In the genomic region with DNA sequence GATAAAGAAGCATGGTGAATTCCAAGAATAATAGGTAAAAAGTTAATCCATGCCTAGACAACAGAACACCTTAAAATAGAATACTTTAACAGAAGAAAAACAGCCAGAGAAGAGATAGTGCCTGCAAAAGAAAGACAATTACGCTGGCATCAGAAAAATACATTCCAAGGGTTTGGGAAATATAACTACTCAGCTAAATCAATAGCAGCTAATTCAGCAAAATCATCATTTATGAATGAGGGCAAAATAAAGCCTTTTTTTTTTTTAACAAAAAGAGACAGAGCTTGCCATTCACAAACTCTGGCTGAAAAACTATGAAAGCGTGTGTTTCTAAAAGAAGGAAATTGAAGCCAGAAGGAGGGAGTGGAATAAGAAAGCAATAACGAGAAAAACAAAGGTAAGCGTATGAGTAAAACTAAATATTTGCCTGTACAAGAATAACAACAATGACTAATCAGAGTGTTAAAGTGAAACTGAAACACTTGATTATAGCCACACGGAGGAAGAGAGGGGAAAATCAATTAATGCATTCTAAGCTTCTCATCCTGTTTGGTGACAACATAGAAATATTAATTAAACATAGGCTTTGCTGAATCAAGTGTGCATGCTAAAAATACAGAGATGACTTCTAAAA, we compare ENCODE assay signal across 8 cellular contexts.
A peak's percentile ranks its signal among the peaks of the same experiment; 100 is the strongest.
DNase-seq lines count a peak whose midpoint lies in the region; ATAC-seq and TF ChIP-seq lines count a peak whose summit lies in the region.

No MANE protein-coding gene starts in this region.

- ATAC-seq in GM18498 (IDR thresholded peaks at IDR 0.05; ENCODE audit: unreplicated experiment): peak; percentile 73
- ATAC-seq in HG02610 (IDR thresholded peaks at IDR 0.05; ENCODE audit: unreplicated experiment): peak; percentile 83

- peak overlapping the region; percentile 28; the same call in 1 of the 2 replicates for H3K27ac ChIP-seq in PC-9

- H3K4me3 ChIP-seq in PC-9: peak overlapping the region; percentile 54; the same call in 1 of the 2 replicates

- no peaks in the 10 kb centered on the region for H3K27me3 ChIP-seq in PC-9 (ENCODE audit: insufficient read depth, low read depth)

- H3K4me2 ChIP-seq in PC-9: peak overlapping the region; percentile 79

- CTCF ChIA-PET in PC-9 (lab: Charles Lee): no interaction called here

- intact Hi-C loops in PC-9 (cut with micrococcal nuclease; ENCODE audit: unreplicated experiment): no loop called here

- peak in 1 of 2 experiments; percentile 65 for DNase-seq in PC-9
- DNase-seq in kidney tubule cell (ENCODE audit: low spot score): peak; percentile 9
- no peak for DNase-seq in midbrain (lab: John Stamatoyannopoulos, UW)
- no peak for DNase-seq in NCI-H2107 treated with DMSO at 0.1 percent for 48 hours (lab: John Stamatoyannopoulos, UW; ENCODE audit: unreplicated experiment)
- DNase-seq in NCI-H2196 treated with DMSO at 0.1 percent for 48 hours (lab: John Stamatoyannopoulos, UW; ENCODE audit: unreplicated experiment): no peak
- no peak for DNase-seq in activated CD4-positive, alpha-beta T cell treated with anti-CD3 and anti-CD28 coated beads, Interleukin-2, amount 50 U/mL, for 48 hours

- H3K36me3 ChIP-seq in PC-9 (ENCODE audit: low read depth): no peaks in the 10 kb centered on the region

- H2AFZ ChIP-seq in PC-9: peak overlapping the region; percentile 45; the same call in 1 of the 2 replicates

- POLR2A ChIA-PET in PC-9 (lab: Charles Lee; ENCODE audit: unreplicated experiment): interaction anchor here (0.6 to 0.7 kb wide), 2 partner anchors 156 to 363 kb away, joined by 3 to 5 read pairs; no protein-coding TSS in a partner anchor

- no peak for TF ChIP-seq CTCF in PC-9 (conservative IDR thresholded peaks at IDR 0.05)

- peaks cover 5% of the 10 kb centered on the region; the same call in 1 of the 2 replicates for H3F3A ChIP-seq in PC-9 (ENCODE audit: insufficient read depth, low read depth)

- H4K20me1 ChIP-seq in PC-9 (ENCODE audit: insufficient read depth): no peaks in the 10 kb centered on the region

- H3K9me3 ChIP-seq in PC-9 (ENCODE audit: insufficient read depth, low read depth): no peaks in the 10 kb centered on the region

- H3K4me1 ChIP-seq in PC-9 (replicated peaks; ENCODE audit: insufficient read depth): peaks cover 14% of the 10 kb centered on the region; the same call in 1 of the 2 replicates

- H3K79me2 ChIP-seq in PC-9 (ENCODE audit: low read depth): no peaks in the 10 kb centered on the region

- H3K9me2 ChIP-seq in PC-9 (ENCODE audit: insufficient read depth): no peaks in the 10 kb centered on the region

- no TSS peak for BruUV-seq in PC-9 (replicated peaks; lab: Mats Ljungman, UMichigan)
